Comparison of ENCODE assay signal across 1 cellular context in the genomic region with DNA sequence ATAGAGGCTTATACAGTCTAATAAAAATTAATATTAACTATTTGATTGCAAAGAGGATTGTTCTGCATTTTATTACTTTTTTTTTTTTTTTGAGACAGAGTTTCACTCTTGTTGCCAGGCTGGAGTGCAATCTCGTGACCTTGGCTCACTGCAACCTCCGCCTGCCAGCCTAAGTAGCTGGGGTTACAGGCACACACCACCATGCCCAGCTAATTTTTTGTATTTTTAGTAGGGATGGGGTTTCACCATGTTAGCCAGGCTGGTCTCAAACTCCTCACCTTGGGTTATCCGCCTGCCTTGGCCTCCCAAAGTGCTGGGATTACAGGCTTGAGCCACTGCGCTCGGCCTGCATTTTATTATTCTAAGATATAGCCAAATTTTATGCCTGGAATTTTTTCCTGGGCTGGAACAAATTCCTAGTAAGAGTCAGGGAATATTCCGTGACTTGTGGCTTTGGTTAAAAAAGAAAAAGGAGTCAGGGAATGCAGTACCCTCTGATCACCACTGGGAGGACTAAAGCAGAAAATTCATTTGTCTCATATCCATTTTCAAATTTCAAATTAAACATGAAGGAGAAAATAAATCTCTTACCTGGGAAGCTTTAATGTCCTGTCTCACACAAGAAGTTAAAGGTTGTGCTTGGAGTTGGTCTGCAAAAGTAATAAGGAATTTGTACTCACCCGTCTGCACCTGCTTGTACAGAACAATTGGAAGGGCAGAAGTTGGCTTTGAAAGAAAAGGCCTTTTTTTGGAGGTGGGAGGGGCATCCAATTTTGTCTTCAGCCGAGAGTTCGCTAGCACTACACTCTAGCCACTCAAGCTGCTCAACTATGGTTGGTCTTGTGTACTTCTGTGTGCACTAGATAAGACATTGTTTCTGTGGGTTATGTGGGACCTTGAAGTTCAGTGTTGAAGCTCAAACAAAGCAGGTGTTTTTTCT.
TF ChIP-seq lines count a peak whose summit lies in the region.

No MANE protein-coding gene starts in this region.

TF ChIP-seq in HepG2, 621 proteins besides CTCF, POLR2A, EP300 and RAD21 (continued from another document):
- TF ChIP-seq, protein P1, sequence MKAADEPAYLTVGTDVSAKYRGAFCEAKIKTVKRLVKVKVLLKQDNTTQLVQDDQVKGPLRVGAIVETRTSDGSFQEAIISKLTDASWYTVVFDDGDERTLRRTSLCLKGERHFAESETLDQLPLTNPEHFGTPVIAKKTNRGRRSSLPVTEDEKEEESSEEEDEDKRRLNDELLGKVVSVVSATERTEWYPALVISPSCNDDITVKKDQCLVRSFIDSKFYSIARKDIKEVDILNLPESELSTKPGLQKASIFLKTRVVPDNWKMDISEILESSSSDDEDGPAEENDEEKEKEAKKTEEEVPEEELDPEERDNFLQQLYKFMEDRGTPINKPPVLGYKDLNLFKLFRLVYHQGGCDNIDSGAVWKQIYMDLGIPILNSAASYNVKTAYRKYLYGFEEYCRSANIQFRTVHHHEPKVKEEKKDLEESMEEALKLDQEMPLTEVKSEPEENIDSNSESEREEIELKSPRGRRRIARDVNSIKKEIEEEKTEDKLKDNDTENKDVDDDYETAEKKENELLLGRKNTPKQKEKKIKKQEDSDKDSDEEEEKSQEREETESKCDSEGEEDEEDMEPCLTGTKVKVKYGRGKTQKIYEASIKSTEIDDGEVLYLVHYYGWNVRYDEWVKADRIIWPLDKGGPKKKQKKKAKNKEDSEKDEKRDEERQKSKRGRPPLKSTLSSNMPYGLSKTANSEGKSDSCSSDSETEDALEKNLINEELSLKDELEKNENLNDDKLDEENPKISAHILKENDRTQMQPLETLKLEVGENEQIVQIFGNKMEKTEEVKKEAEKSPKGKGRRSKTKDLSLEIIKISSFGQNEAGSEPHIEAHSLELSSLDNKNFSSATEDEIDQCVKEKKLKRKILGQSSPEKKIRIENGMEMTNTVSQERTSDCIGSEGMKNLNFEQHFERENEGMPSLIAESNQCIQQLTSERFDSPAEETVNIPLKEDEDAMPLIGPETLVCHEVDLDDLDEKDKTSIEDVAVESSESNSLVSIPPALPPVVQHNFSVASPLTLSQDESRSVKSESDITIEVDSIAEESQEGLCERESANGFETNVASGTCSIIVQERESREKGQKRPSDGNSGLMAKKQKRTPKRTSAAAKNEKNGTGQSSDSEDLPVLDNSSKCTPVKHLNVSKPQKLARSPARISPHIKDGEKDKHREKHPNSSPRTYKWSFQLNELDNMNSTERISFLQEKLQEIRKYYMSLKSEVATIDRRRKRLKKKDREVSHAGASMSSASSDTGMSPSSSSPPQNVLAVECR (CRISPR knock-in tag; IDR thresholded peaks at IDR 0.05; ENCODE audit: borderline replicate concordance): peak; percentile 14; the same call in 1 of the 2 replicates
- no peak for TF ChIP-seq NCOA2 (CRISPR knock-in tag; IDR thresholded peaks at IDR 0.05)
- no peak for TF ChIP-seq GFI1 (CRISPR knock-in tag; IDR thresholded peaks at IDR 0.05; ENCODE audit: borderline replicate concordance)
- TF ChIP-seq FOXA3 (CRISPR knock-in tag; IDR thresholded peaks at IDR 0.05): 0 out of 2 replicates have a peak, but pooled peaks have one; percentile 32
- TF ChIP-seq, protein P2, sequence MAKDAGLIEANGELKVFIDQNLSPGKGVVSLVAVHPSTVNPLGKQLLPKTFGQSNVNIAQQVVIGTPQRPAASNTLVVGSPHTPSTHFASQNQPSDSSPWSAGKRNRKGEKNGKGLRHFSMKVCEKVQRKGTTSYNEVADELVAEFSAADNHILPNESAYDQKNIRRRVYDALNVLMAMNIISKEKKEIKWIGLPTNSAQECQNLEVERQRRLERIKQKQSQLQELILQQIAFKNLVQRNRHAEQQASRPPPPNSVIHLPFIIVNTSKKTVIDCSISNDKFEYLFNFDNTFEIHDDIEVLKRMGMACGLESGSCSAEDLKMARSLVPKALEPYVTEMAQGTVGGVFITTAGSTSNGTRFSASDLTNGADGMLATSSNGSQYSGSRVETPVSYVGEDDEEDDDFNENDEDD (CRISPR knock-in tag; IDR thresholded peaks at IDR 0.05; ENCODE audit: borderline replicate concordance): no peak
- TF ChIP-seq, protein P3, sequence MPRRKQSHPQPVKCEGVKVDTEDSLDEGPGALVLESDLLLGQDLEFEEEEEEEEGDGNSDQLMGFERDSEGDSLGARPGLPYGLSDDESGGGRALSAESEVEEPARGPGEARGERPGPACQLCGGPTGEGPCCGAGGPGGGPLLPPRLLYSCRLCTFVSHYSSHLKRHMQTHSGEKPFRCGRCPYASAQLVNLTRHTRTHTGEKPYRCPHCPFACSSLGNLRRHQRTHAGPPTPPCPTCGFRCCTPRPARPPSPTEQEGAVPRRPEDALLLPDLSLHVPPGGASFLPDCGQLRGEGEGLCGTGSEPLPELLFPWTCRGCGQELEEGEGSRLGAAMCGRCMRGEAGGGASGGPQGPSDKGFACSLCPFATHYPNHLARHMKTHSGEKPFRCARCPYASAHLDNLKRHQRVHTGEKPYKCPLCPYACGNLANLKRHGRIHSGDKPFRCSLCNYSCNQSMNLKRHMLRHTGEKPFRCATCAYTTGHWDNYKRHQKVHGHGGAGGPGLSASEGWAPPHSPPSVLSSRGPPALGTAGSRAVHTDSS (CRISPR knock-in tag; conservative IDR thresholded peaks at IDR 0.05): no peak
- TF ChIP-seq, protein P4, sequence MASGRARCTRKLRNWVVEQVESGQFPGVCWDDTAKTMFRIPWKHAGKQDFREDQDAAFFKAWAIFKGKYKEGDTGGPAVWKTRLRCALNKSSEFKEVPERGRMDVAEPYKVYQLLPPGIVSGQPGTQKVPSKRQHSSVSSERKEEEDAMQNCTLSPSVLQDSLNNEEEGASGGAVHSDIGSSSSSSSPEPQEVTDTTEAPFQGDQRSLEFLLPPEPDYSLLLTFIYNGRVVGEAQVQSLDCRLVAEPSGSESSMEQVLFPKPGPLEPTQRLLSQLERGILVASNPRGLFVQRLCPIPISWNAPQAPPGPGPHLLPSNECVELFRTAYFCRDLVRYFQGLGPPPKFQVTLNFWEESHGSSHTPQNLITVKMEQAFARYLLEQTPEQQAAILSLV (CRISPR knock-in tag; IDR thresholded peaks at IDR 0.05; ENCODE audit: borderline replicate concordance): no peak
- no peak for TF ChIP-seq FOXP1 (IDR thresholded peaks at IDR 0.05)
- peak; percentile 47 for TF ChIP-seq FOXP1 (CRISPR knock-in tag; IDR thresholded peaks at IDR 0.05)
- no peak for TF ChIP-seq FOXA1 (IDR thresholded peaks at IDR 0.05)
- TF ChIP-seq FOXA1 (CRISPR knock-in tag; IDR thresholded peaks at IDR 0.05): peak; percentile 47; the same call in 1 of the 2 replicates
- no peak for TF ChIP-seq HNRNPH1 (optimal IDR thresholded peaks at IDR 0.05; ENCODE audit: low read depth, low read length)
- TF ChIP-seq, protein P5, sequence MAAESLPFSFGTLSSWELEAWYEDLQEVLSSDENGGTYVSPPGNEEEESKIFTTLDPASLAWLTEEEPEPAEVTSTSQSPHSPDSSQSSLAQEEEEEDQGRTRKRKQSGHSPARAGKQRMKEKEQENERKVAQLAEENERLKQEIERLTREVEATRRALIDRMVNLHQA (CRISPR knock-in tag; IDR thresholded peaks at IDR 0.05): no peak
- TF ChIP-seq PHF21A (CRISPR knock-in tag; IDR thresholded peaks at IDR 0.05): 0 out of 2 replicates have a peak, but pooled peaks have one; percentile 42
- no peak for TF ChIP-seq NR2F6 (IDR thresholded peaks at IDR 0.05)
- no peak for TF ChIP-seq NR2F6 (CRISPR knock-in tag; IDR thresholded peaks at IDR 0.05)
- no peak for TF ChIP-seq RELA (CRISPR knock-in tag; IDR thresholded peaks at IDR 0.05)
- no peak for TF ChIP-seq SETDB1 (CRISPR knock-in tag; IDR thresholded peaks at IDR 0.05; ENCODE audit: borderline replicate concordance)
- TF ChIP-seq ISX (CRISPR knock-in tag; conservative IDR thresholded peaks at IDR 0.05): no peak
- TF ChIP-seq ZNF781 (CRISPR knock-in tag; IDR thresholded peaks at IDR 0.05; ENCODE audit: borderline replicate concordance, not compliant biosample characterization): no peak
- no peak for TF ChIP-seq ZNF605 (CRISPR knock-in tag; IDR thresholded peaks at IDR 0.05)
- no peak for TF ChIP-seq TP53 (CRISPR knock-in tag; conservative IDR thresholded peaks at IDR 0.05)
- TF ChIP-seq CBX2 (IDR thresholded peaks at IDR 0.05; ENCODE audit: low read depth, low read length): no peak
- TF ChIP-seq CBX2 (CRISPR knock-in tag; IDR thresholded peaks at IDR 0.05; ENCODE audit: low read depth): no peak
- no peak for TF ChIP-seq SATB2 (CRISPR knock-in tag; IDR thresholded peaks at IDR 0.05)
- no peak for TF ChIP-seq MED13 (CRISPR knock-in tag; IDR thresholded peaks at IDR 0.05)
- TF ChIP-seq CBFB (CRISPR knock-in tag; IDR thresholded peaks at IDR 0.05): no peak
- TF ChIP-seq, protein P6, sequence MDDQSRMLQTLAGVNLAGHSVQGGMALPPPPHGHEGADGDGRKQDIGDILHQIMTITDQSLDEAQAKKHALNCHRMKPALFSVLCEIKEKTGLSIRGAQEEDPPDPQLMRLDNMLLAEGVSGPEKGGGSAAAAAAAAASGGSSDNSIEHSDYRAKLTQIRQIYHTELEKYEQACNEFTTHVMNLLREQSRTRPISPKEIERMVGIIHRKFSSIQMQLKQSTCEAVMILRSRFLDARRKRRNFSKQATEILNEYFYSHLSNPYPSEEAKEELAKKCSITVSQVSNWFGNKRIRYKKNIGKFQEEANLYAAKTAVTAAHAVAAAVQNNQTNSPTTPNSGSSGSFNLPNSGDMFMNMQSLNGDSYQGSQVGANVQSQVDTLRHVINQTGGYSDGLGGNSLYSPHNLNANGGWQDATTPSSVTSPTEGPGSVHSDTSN (CRISPR knock-in tag; IDR thresholded peaks at IDR 0.05; ENCODE audit: borderline replicate concordance): no peak
- TF ChIP-seq ZNF775 (CRISPR knock-in tag; IDR thresholded peaks at IDR 0.05; ENCODE audit: borderline replicate concordance): no peak
- TF ChIP-seq, protein P7, sequence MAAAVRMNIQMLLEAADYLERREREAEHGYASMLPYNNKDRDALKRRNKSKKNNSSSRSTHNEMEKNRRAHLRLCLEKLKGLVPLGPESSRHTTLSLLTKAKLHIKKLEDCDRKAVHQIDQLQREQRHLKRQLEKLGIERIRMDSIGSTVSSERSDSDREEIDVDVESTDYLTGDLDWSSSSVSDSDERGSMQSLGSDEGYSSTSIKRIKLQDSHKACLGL (CRISPR knock-in tag; IDR thresholded peaks at IDR 0.05): no peak
- TF ChIP-seq, protein P8, sequence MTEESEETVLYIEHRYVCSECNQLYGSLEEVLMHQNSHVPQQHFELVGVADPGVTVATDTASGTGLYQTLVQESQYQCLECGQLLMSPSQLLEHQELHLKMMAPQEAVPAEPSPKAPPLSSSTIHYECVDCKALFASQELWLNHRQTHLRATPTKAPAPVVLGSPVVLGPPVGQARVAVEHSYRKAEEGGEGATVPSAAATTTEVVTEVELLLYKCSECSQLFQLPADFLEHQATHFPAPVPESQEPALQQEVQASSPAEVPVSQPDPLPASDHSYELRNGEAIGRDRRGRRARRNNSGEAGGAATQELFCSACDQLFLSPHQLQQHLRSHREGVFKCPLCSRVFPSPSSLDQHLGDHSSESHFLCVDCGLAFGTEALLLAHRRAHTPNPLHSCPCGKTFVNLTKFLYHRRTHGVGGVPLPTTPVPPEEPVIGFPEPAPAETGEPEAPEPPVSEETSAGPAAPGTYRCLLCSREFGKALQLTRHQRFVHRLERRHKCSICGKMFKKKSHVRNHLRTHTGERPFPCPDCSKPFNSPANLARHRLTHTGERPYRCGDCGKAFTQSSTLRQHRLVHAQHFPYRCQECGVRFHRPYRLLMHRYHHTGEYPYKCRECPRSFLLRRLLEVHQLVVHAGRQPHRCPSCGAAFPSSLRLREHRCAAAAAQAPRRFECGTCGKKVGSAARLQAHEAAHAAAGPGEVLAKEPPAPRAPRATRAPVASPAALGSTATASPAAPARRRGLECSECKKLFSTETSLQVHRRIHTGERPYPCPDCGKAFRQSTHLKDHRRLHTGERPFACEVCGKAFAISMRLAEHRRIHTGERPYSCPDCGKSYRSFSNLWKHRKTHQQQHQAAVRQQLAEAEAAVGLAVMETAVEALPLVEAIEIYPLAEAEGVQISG (CRISPR knock-in tag; IDR thresholded peaks at IDR 0.05): peak; percentile 97
- no peak for TF ChIP-seq ZFY (CRISPR knock-in tag; IDR thresholded peaks at IDR 0.05)
- 0 out of 2 replicates have a peak, but pooled peaks have one; percentile 11 for TF ChIP-seq ZNF331 (CRISPR knock-in tag; IDR thresholded peaks at IDR 0.05)
